In the genomic region with DNA sequence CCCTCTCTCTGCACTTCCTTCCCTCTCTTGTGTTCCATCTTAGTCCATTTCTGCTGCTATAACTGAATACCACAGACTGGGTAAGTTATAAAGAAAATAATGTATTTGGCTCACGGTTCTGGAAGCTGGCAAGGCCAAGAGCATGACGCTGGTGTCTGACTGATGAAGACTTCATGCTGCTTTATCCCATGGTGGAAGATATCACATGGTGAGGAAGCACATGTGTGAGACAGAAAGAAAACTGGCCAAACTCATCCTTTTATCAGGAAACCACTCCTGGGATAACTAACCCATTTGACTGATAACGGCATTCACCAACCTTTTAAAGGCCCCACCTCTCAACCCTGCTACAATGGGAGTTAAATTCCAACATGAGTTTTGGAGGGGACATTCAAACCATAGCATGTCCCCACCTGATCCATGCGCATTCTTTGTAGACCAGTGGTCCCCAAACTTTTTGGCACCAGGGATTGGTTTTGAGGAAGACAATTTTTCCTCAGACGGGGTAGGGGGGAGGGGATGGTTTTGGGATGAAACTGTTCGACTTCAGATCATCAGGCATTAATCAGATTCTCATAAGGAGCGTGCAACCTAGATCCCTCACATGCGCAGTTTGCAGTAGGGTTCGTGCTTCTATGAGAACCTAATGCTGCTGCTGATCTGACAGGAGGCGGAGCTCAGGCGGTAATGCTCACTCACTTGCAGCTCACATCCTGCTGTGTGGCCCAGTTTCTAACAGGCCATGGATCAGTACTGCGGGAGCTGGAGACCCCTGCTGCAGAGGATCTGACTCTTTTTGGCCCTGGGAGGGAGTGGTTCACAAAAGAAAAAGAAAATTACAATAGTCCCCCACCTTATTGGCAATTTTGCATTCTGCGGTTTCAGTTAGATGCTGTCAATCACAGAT, we compare ENCODE assay signal across 22 cellular contexts.
"Had no signal": no experiment of that assay in that cellular context is flagged by ENCODE, and none has a peak within 500 bp of the region (broad histone marks: within the 10 kb centered on the region; RNA-seq: fewer than 3 reads in every experiment).

No MANE protein-coding gene starts in this region.

- H3K4me3 Mint-ChIP-seq: activated CD4-positive, alpha-beta T cell treated with anti-CD3 and anti-CD28 coated beads for 36 hours; activated T-cell treated with anti-CD3 and anti-CD28 coated beads, Interleukin-2, amount 50 U/mL, for 4 hours; nephron progenitor cell; stimulated activated naive CD8-positive, alpha-beta T cell treated with anti-CD3 and anti-CD28 coated beads, Interleukin-15, Interleukin-2, amounts not matched to agents 100 ng/mL and 50 ng/mL, for 24 hours had no signal

- H3K27ac Mint-ChIP-seq: activated CD4-positive, alpha-beta T cell treated with anti-CD3 and anti-CD28 coated beads for 36 hours; nephron progenitor cell; progenitor cell of endocrine pancreas; stimulated activated naive CD8-positive, alpha-beta T cell treated with anti-CD3 and anti-CD28 coated beads, Interleukin-15, Interleukin-2, amounts not matched to agents 100 ng/mL and 50 ng/mL, for 24 hours; T-helper 2 cell treated with Interferon-gamma antibody and Interleukin-4, amounts not matched to agents 5 μg/mL and 100 μg/mL, for 36 hours; WTC11 had no signal

- H3K27me3 Mint-ChIP-seq: stimulated activated naive CD8-positive, alpha-beta T cell treated with anti-CD3 and anti-CD28 coated beads, Interleukin-15, Interleukin-2, amounts not matched to agents 100 ng/mL and 50 ng/mL, for 24 hours had no signal

- H3K9me3 Mint-ChIP-seq: stimulated activated naive CD8-positive, alpha-beta T cell treated with anti-CD3 and anti-CD28 coated beads, Interleukin-15, Interleukin-2, amounts not matched to agents 100 ng/mL and 50 ng/mL, for 24 hours; WTC11 had no signal

- DNase-seq: activated CD4-positive, alpha-beta T cell treated with anti-CD3 and anti-CD28 coated beads for 36 hours; activated CD4-positive, alpha-beta T cell treated with anti-CD3 and anti-CD28 coated beads, Interleukin-2, amount 50 U/mL, for 48 hours; activated T-cell treated with anti-CD3 and anti-CD28 coated beads, Interleukin-2, amount 50 U/mL, for 4 hours; dermis blood vessel endothelial cell; effector memory CD8-positive, alpha-beta T cell; foreskin keratinocyte; kidney; midbrain; nephron progenitor cell; occipital lobe; stimulated activated CD4-positive, alpha-beta T cell treated with anti-CD3 and anti-CD28 coated beads, Interleukin-2, amount 100 ng/mL, for 24 hours had no signal

- H3K36me3 Mint-ChIP-seq: WTC11 had no signal

- FAIRE-seq: kidney, TTC549 had no signal

- H3K27ac ChIP-seq: cardiac muscle cell, epithelial cell of prostate, foreskin keratinocyte, right atrium auricular region, tibial nerve had no signal

- H3K4me3 ChIP-seq: cardiac muscle cell, right atrium auricular region, tibial nerve had no signal

- H3K27me3 ChIP-seq: cardiac muscle cell, foreskin keratinocyte, right atrium auricular region, tibial nerve had no signal

- H3K9me3 ChIP-seq: right atrium auricular region, tibial nerve had no signal

- ATAC-seq: activated CD4-positive, alpha-beta T cell treated with anti-CD3 and anti-CD28 coated beads for 36 hours; activated naive CD4-positive, alpha-beta T cell treated with anti-CD3 and anti-CD28 coated beads, Interleukin-2, amount 50 U/mL, for 72 hours; activated T-cell treated with anti-CD3 and anti-CD28 coated beads, Interleukin-2, amount 50 U/mL, for 4 hours; effector memory CD8-positive, alpha-beta T cell; foreskin keratinocyte; left lobe of liver; WTC11 had no signal

- H3K36me3 ChIP-seq: cardiac muscle cell, right atrium auricular region, tibial nerve had no signal
